10 cellular contexts compared by ENCODE assay signal in genomic region chr12:48978741-48979601, GRCh38. TPM values are rescaled to one million over a fixed set of nuclear protein-coding genes. Genes with fewer than 3 reads are reported as not detected.
A peak's percentile ranks its signal among the peaks of the same experiment; 100 is the strongest.
DNase-seq lines count a peak whose midpoint lies in the region; ATAC-seq lines count a peak whose summit lies in the region.
"Had no signal": no experiment of that assay in that cellular context is flagged by ENCODE, and none has a peak within 500 bp of the region (broad histone marks: within the 10 kb centered on the region; RNA-seq: fewer than 3 reads in every experiment).

No MANE protein-coding gene starts in this region.

- peaks cover 48 to 75% (median 60%) of the 10 kb centered on the region in 5 donors for H3K27me3 ChIP-seq in subcutaneous abdominal adipose tissue (ENCODE audit: control insufficient read depth in 5 of 5, insufficient read depth in 4 of 5, low read length in 5 of 5)

- intact Hi-C loops in activated CD4-positive, alpha-beta T cell treated with anti-CD3 and anti-CD28 coated beads, Interleukin-2, amount 10 ng/mL, durations not matched to agents 24 days and 14 days (cut with micrococcal nuclease): loop anchor here (1.0 to 5.0 kb wide), 4 partner anchors 9 to 363 kb away; partner anchors contain the start of gene DDX23

- H3K4me1 Mint-ChIP-seq in activated CD4-positive, alpha-beta T cell treated with anti-CD3 and anti-CD28 coated beads, Interleukin-2, amount 10 ng/mL, durations not matched to agents 24 days and 14 days: peaks cover 55% of the 10 kb centered on the region
- peaks cover 48% of the 10 kb centered on the region for H3K4me1 Mint-ChIP-seq in activated T-cell treated with anti-CD3 and anti-CD28 coated beads, Interleukin-2, amount 50 U/mL, for 4 hours (ENCODE audit: low read depth)

- peak overlapping the region; percentile 51 to 63 (median 61) for H3K4me3 ChIP-seq in subcutaneous abdominal adipose tissue (ENCODE audit: low read depth in 1 of 5, low read length in 5 of 5)

- H3K4me1 ChIP-seq in subcutaneous abdominal adipose tissue (ENCODE audit: control insufficient read depth in 5 of 5, insufficient read depth in 5 of 5, low read length in 5 of 5): peaks cover 12 to 44% (median 41%) of the 10 kb centered on the region in 5 donors

- no peaks in the 10 kb centered on the region for H3K9me3 ChIP-seq in subcutaneous abdominal adipose tissue (ENCODE audit: control insufficient read depth in 5 of 5, low read length in 5 of 5)

- H3K9me3 Mint-ChIP-seq in activated CD4-positive, alpha-beta T cell treated with anti-CD3 and anti-CD28 coated beads, Interleukin-2, amount 10 ng/mL, durations not matched to agents 24 days and 14 days: no peaks in the 10 kb centered on the region
- no peaks in the 10 kb centered on the region for H3K9me3 Mint-ChIP-seq in activated T-cell treated with anti-CD3 and anti-CD28 coated beads, Interleukin-2, amount 50 U/mL, for 4 hours

- no peak for ATAC-seq in activated T-cell treated with anti-CD3 and anti-CD28 coated beads, Interleukin-2, amount 50 U/mL, for 4 hours
- no peak for ATAC-seq in GM21423 (IDR thresholded peaks at IDR 0.05; ENCODE audit: unreplicated experiment)
- no peak for ATAC-seq in HG03354 (IDR thresholded peaks at IDR 0.05; ENCODE audit: poor library complexity, severe bottlenecking, unreplicated experiment)

- no peak overlapping the region for H3K27ac ChIP-seq in subcutaneous abdominal adipose tissue (ENCODE audit: low read depth, low read length)
- H3K27ac ChIP-seq: C4-2B, RWPE1 had no signal

- peak overlapping the region; percentile 73 for H3K4me3 Mint-ChIP-seq in activated CD4-positive, alpha-beta T cell treated with anti-CD3 and anti-CD28 coated beads, Interleukin-2, amount 10 ng/mL, durations not matched to agents 24 days and 14 days
- H3K4me3 Mint-ChIP-seq in activated T-cell treated with anti-CD3 and anti-CD28 coated beads, Interleukin-2, amount 50 U/mL, for 4 hours: peak overlapping the region; percentile 76

- peak overlapping the region; percentile 67 for H3K27ac Mint-ChIP-seq in activated CD4-positive, alpha-beta T cell treated with anti-CD3 and anti-CD28 coated beads, Interleukin-2, amount 10 ng/mL, durations not matched to agents 24 days and 14 days

- DNase-seq in activated CD4-positive, alpha-beta T cell treated with anti-CD3 and anti-CD28 coated beads, Interleukin-2, amount 10 ng/mL, durations not matched to agents 24 days and 14 days: peak; percentile 71
- no peak for DNase-seq in activated CD4-positive, alpha-beta T cell treated with anti-CD3 and anti-CD28 coated beads, Interleukin-2, amount 50 U/mL, for 1 hour
- no peak for DNase-seq in activated T-cell treated with anti-CD3 and anti-CD28 coated beads, Interleukin-2, amount 50 U/mL, for 4 hours
- DNase-seq in left kidney (ENCODE audit: low read depth, low spot score) (peak; percentile 23), 8988T (no peak)

- H3K9ac ChIP-seq in subcutaneous abdominal adipose tissue (ENCODE audit: low read length in 5 of 5): peak overlapping the region in 2 of 5 donors; percentile 53 to 64

- no peaks in the 10 kb centered on the region for H3K36me3 ChIP-seq in subcutaneous abdominal adipose tissue (ENCODE audit: control insufficient read depth in 5 of 5, insufficient read depth in 5 of 5, low read length in 5 of 5)

- peaks cover 2% of the 10 kb centered on the region for H3K36me3 Mint-ChIP-seq in activated CD4-positive, alpha-beta T cell treated with anti-CD3 and anti-CD28 coated beads, Interleukin-2, amount 10 ng/mL, durations not matched to agents 24 days and 14 days (ENCODE audit: low read depth)
- H3K36me3 Mint-ChIP-seq in activated T-cell treated with anti-CD3 and anti-CD28 coated beads, Interleukin-2, amount 50 U/mL, for 4 hours (ENCODE audit: insufficient read depth): no peaks in the 10 kb centered on the region

- H3K27me3 Mint-ChIP-seq in activated CD4-positive, alpha-beta T cell treated with anti-CD3 and anti-CD28 coated beads, Interleukin-2, amount 10 ng/mL, durations not matched to agents 24 days and 14 days: peaks cover 88% of the 10 kb centered on the region
- peaks cover 37% of the 10 kb centered on the region for H3K27me3 Mint-ChIP-seq in activated T-cell treated with anti-CD3 and anti-CD28 coated beads, Interleukin-2, amount 50 U/mL, for 4 hours (ENCODE audit: low read depth)

RNA-seq across cellular contexts. Expression of gene WNT1, which starts 0.8 kb away (rescaled TPM):
- total RNA-seq in activated CD4-positive, alpha-beta T cell treated with anti-CD3 and anti-CD28 coated beads, Interleukin-2, amount 10 ng/mL, durations not matched to agents 24 days and 14 days: not detected in 2 replicates
- total RNA-seq in activated T-cell treated with anti-CD3 and anti-CD28 coated beads, Interleukin-2, amount 50 U/mL, for 4 hours: not detected

RNA-seq across cellular contexts. Expression of gene WNT10B, which starts 7.4 kb away (rescaled TPM):
- 0.19 and 0.21 TPM in 2 replicates for total RNA-seq in activated CD4-positive, alpha-beta T cell treated with anti-CD3 and anti-CD28 coated beads, Interleukin-2, amount 10 ng/mL, durations not matched to agents 24 days and 14 days
- total RNA-seq in activated T-cell treated with anti-CD3 and anti-CD28 coated beads, Interleukin-2, amount 50 U/mL, for 4 hours: under 1 TPM; 0.13 to 0.46 (median 0.24) TPM

RNA-seq across cellular contexts. Expression of gene DDN, which starts 20.2 kb away (rescaled TPM):
- total RNA-seq in activated CD4-positive, alpha-beta T cell treated with anti-CD3 and anti-CD28 coated beads, Interleukin-2, amount 10 ng/mL, durations not matched to agents 24 days and 14 days: 1.4 and 1.5 TPM in 2 replicates
- total RNA-seq in activated T-cell treated with anti-CD3 and anti-CD28 coated beads, Interleukin-2, amount 50 U/mL, for 4 hours: 1 to 10 TPM in 2 of 3 donors, under 1 TPM in 1; 0.57 to 1.4 (median 1.2) TPM

RNA-seq across cellular contexts. Expression of gene ARF3, which starts 21.7 kb away (rescaled TPM):
- 109 and 112 TPM in 2 replicates for total RNA-seq in activated CD4-positive, alpha-beta T cell treated with anti-CD3 and anti-CD28 coated beads, Interleukin-2, amount 10 ng/mL, durations not matched to agents 24 days and 14 days
- total RNA-seq in activated T-cell treated with anti-CD3 and anti-CD28 coated beads, Interleukin-2, amount 50 U/mL, for 4 hours: 100 to 1,000 TPM in 2 of 3 donors, 10 to 100 TPM in 1; 98.6 to 110 (median 109) TPM

RNA-seq across cellular contexts. Expression of gene PRKAG1, which starts 39.6 kb away (rescaled TPM):
- 75.3 and 89.8 TPM in 2 replicates for total RNA-seq in activated CD4-positive, alpha-beta T cell treated with anti-CD3 and anti-CD28 coated beads, Interleukin-2, amount 10 ng/mL, durations not matched to agents 24 days and 14 days
- total RNA-seq in activated T-cell treated with anti-CD3 and anti-CD28 coated beads, Interleukin-2, amount 50 U/mL, for 4 hours: 10 to 100 TPM; 68.1 to 70.6 (median 68.4) TPM

Comparison
In these comparisons a context has a peak if more than half of its experiments do, and no peak if none do; other contexts are left out.
1. DNase-seq: peak in activated CD4-positive, alpha-beta T cell treated with anti-CD3 and anti-CD28 coated beads, Interleukin-2, amount 10 ng/mL, durations not matched to agents 24 days and 14 days (single experiment) and left kidney (single experiment); none in activated CD4-positive, alpha-beta T cell treated with anti-CD3 and anti-CD28 coated beads, Interleukin-2, amount 50 U/mL, for 1 hour (single experiment), activated T-cell treated with anti-CD3 and anti-CD28 coated beads, Interleukin-2, amount 50 U/mL, for 4 hours (single experiment) and 8988T (single experiment).